Comparison of ENCODE assay signal across 8 cellular contexts in genomic region chr13:32737679-32738078, GRCh38.
DNase-seq lines count a peak whose midpoint lies in the region; ATAC-seq and TF ChIP-seq lines count a peak whose summit lies in the region.

No MANE protein-coding gene starts in this region.

- intact Hi-C loops in activated CD4-positive, alpha-beta memory T cell treated with anti-CD3 and anti-CD28 coated beads for 36 hours (cut with micrococcal nuclease): loop anchor here (2.0 to 10.0 kb wide), 5 partner anchors 45 to 877 kb away; partner anchors contain the start of genes KL and PDS5B

- H3K36me3 ChIP-seq in mucosa of rectum (ENCODE audit: control insufficient read depth in 2 of 2, insufficient read depth in 2 of 2, low read length in 2 of 2): peaks cover 3% of the 10 kb centered on the region in 2 donors

- peak overlapping the region; percentile 83 for H3K27ac Mint-ChIP-seq in activated CD4-positive, alpha-beta memory T cell treated with anti-CD3 and anti-CD28 coated beads for 36 hours

- H3K27me3 Mint-ChIP-seq in activated CD4-positive, alpha-beta memory T cell treated with anti-CD3 and anti-CD28 coated beads for 36 hours: no peaks in the 10 kb centered on the region

- H3K36me3 Mint-ChIP-seq in activated CD4-positive, alpha-beta memory T cell treated with anti-CD3 and anti-CD28 coated beads for 36 hours: peaks cover 13% of the 10 kb centered on the region

- H3K9me3 ChIP-seq in mucosa of rectum (ENCODE audit: control insufficient read depth in 2 of 2, low read length in 2 of 2): no peaks in the 10 kb centered on the region

- peak; percentile 4 for DNase-seq in GM03348 (ENCODE audit: low spot score)
- no peak for DNase-seq in activated CD4-positive, alpha-beta memory T cell treated with anti-CD3 and anti-CD28 coated beads for 36 hours
- no peak for DNase-seq in NCI-H345 (lab: John Stamatoyannopoulos, UW)
- DNase-seq in mesenteric fat pad (ENCODE audit: low spot score): no peak
- DNase-seq in medulla oblongata (ENCODE audit: extremely low spot score): no peak

- ATAC-seq in GM21619 (IDR thresholded peaks at IDR 0.05; ENCODE audit: unreplicated experiment): peak; percentile 59
- ATAC-seq in SK-N-SH treated with all-trans-retinoic acid at 6 μM for 48 hours: no peak

- no peaks in the 10 kb centered on the region for H3K9me3 Mint-ChIP-seq in activated CD4-positive, alpha-beta memory T cell treated with anti-CD3 and anti-CD28 coated beads for 36 hours

- no peaks in the 10 kb centered on the region for H3K27me3 ChIP-seq in mucosa of rectum (ENCODE audit: control insufficient read depth in 2 of 2, insufficient read depth in 2 of 2, low read length in 2 of 2)

- H3K27ac ChIP-seq in mucosa of rectum (ENCODE audit: low read depth in 2 of 2, low read length in 2 of 2): peak overlapping the region; percentile 56 to 78

- H3K4me3 ChIP-seq in mucosa of rectum (ENCODE audit: low read length in 2 of 2): peak overlapping the region; percentile 59 to 67

- H3K4me3 Mint-ChIP-seq in activated CD4-positive, alpha-beta memory T cell treated with anti-CD3 and anti-CD28 coated beads for 36 hours: peak overlapping the region; percentile 72

- H3K9ac ChIP-seq in mucosa of rectum (ENCODE audit: low read depth in 1 of 2, low read length in 2 of 2): peak overlapping the region; percentile 47 to 51

- peaks cover 0 to 17% of the 10 kb centered on the region in 2 donors for H3K4me1 ChIP-seq in mucosa of rectum (ENCODE audit: control insufficient read depth in 2 of 2, insufficient read depth in 2 of 2, low read length in 2 of 2)

- POLR2A ChIA-PET in activated CD4-positive, alpha-beta memory T cell treated with anti-CD3 and anti-CD28 coated beads for 36 hours (lab: Charles Lee): interaction anchor here (1.2 kb wide), 1 partner anchor 152 kb away, joined by 3 read pairs; the partner anchor contains the start of gene PDS5B

- peaks cover 35% of the 10 kb centered on the region for H3K4me1 Mint-ChIP-seq in activated CD4-positive, alpha-beta memory T cell treated with anti-CD3 and anti-CD28 coated beads for 36 hours (ENCODE audit: low read depth)

- CTCF ChIA-PET in activated CD4-positive, alpha-beta memory T cell treated with anti-CD3 and anti-CD28 coated beads for 36 hours (lab: Charles Lee): interaction anchor here (1.3 to 1.5 kb wide), 3 partner anchors 12 to 179 kb away, joined by 3 to 4 read pairs (median 3); no protein-coding TSS in a partner anchor

TF ChIP-seq in SK-N-SH treated with all-trans-retinoic acid at 6 μM for 48 hours, 23 proteins besides CTCF, POLR2A, EP300 and RAD21:
- TF ChIP-seq TOX (CRISPR knock-in tag; IDR thresholded peaks at IDR 0.05; ENCODE audit: borderline replicate concordance) (no peak), ZFP30 (CRISPR knock-in tag; IDR thresholded peaks at IDR 0.05) (no peak), ESRRG (CRISPR knock-in tag; IDR thresholded peaks at IDR 0.05) (no peak), ZNF70 (CRISPR knock-in tag; IDR thresholded peaks at IDR 0.05) (no peak), ZFP3 (CRISPR knock-in tag; IDR thresholded peaks at IDR 0.05) (no peak), TCF4 (CRISPR knock-in tag; IDR thresholded peaks at IDR 0.05; ENCODE audit: borderline replicate concordance) (no peak), CSRNP3 (CRISPR knock-in tag; IDR thresholded peaks at IDR 0.05) (no peak), ZNF8 (CRISPR knock-in tag; IDR thresholded peaks at IDR 0.05) (no peak), POU6F1 (CRISPR knock-in tag; IDR thresholded peaks at IDR 0.05; ENCODE audit: borderline replicate concordance, low read depth) (no peak), PPARA (CRISPR knock-in tag; IDR thresholded peaks at IDR 0.05; ENCODE audit: borderline replicate concordance) (no peak)
TF ChIP-seq in SK-N-SH treated with all-trans-retinoic acid at 6 μM for 48 hours: peak in this region for 0.
